In genomic region chr13:32037471-32037870, GRCh38 we compare ENCODE assay signal across 31 cellular contexts. TPM values are rescaled to one million over a fixed set of nuclear protein-coding genes. Genes with fewer than 3 reads are reported as not detected.
DNase-seq lines count a peak whose midpoint lies in the region; ATAC-seq and TF ChIP-seq lines count a peak whose summit lies in the region.
"Had no signal": no experiment of that assay in that cellular context is flagged by ENCODE, and none has a peak within 500 bp of the region (broad histone marks: within the 10 kb centered on the region; RNA-seq: fewer than 3 reads in every experiment).

No MANE protein-coding gene starts in this region.

- H3K27me3 ChIP-seq in SJCRH30 = no peaks in the 10 kb centered on the region
- H3K27me3 ChIP-seq in muscle layer of colon (ENCODE audit: control insufficient read depth in 1 of 2, insufficient read depth in 2 of 2, low read length in 2 of 2) = no peaks in the 10 kb centered on the region
- H3K27me3 ChIP-seq in tibial artery = no peaks in the 10 kb centered on the region
- H3K27me3 ChIP-seq: dorsolateral prefrontal cortex, esophagus squamous epithelium, heart right ventricle, suprapubic skin had no signal

- TF ChIP-seq CTCF in tibial artery (IDR thresholded peaks at IDR 0.05) (no peak), HFFc6 (IDR thresholded peaks at IDR 0.05) (no peak)

- H3K9me3 Mint-ChIP-seq in activated CD4-positive, alpha-beta T cell treated with anti-CD3 and anti-CD28 coated beads, Interleukin-2, amount 10 ng/mL, durations not matched to agents 24 days and 14 days = no peaks in the 10 kb centered on the region
- no peaks in the 10 kb centered on the region for H3K9me3 Mint-ChIP-seq in HFFc6
- H3K9me3 Mint-ChIP-seq: activated CD4-positive, alpha-beta T cell treated with anti-CD3 and anti-CD28 coated beads, Interleukin-2, amount 10 ng/mL, durations not matched to agents 7 days and 5 days had no signal

- H3K27me3 Mint-ChIP-seq in activated CD4-positive, alpha-beta T cell treated with anti-CD3 and anti-CD28 coated beads, Interleukin-2, amount 10 ng/mL, durations not matched to agents 24 days and 14 days = peaks cover 2% of the 10 kb centered on the region
- H3K27me3 Mint-ChIP-seq in HFFc6 (ENCODE audit: insufficient read depth) = no peaks in the 10 kb centered on the region
- H3K27me3 Mint-ChIP-seq: activated CD4-positive, alpha-beta T cell treated with anti-CD3 and anti-CD28 coated beads, Interleukin-2, amount 10 ng/mL, durations not matched to agents 7 days and 5 days had no signal

- H3K4me1 ChIP-seq in SJCRH30 (peaks cover 21% of the 10 kb centered on the region), muscle layer of colon (ENCODE audit: insufficient read depth, low read length) (peaks cover 70% of the 10 kb centered on the region), tibial artery (peaks cover 0 to 99% (median 30%) of the 10 kb centered on the region in 4 donors)

- no peak for DNase-seq in activated CD4-positive, alpha-beta T cell treated with anti-CD3 and anti-CD28 coated beads, Interleukin-2, amount 10 ng/mL, durations not matched to agents 24 days and 14 days
- no peak for DNase-seq in activated CD4-positive, alpha-beta T cell treated with anti-CD3 and anti-CD28 coated beads for 4 hours
- DNase-seq in SJCRH30 = peak in 1 of 2 experiments; percentile 57
- DNase-seq in tibial artery = no peak
- no peak for DNase-seq in HFFc6
- DNase-seq in HPDE6-E6E7 (ENCODE audit: extremely low spot score) = no peak
- DNase-seq: activated CD4-positive, alpha-beta T cell treated with anti-CD3 and anti-CD28 coated beads, Interleukin-2, amount 10 ng/mL, durations not matched to agents 7 days and 5 days; activated CD8-positive, alpha-beta memory T cell treated with anti-CD3 and anti-CD28 coated beads, Interleukin-2, amount 10 ng/mL, durations not matched to agents 7 days and 5 days; activated naive CD4-positive, alpha-beta T cell treated with Interleukin-2 at 50 U/mL for 16 hours; activated T-cell treated with anti-CD3 and anti-CD28 coated beads, Interleukin-2, amount 50 U/mL, for 48 hours; Calu3; dorsolateral prefrontal cortex; esophagus squamous epithelium; foreskin melanocyte; GF-D8; GOT3; heart right ventricle; KBM-7; kidney; left ventricle myocardium superior; mesendoderm; MM.1S; NCI-H2029; NK-92 treated with Interleukin-12 subunit alpha and Interleukin-12 subunit beta, amount 100 ng/mL, for 24 hours; PC-3; T-helper 9 cell; WERI-Rb-1 had no signal

- peak overlapping the region; percentile 75 for H3K4me3 Mint-ChIP-seq in activated CD4-positive, alpha-beta T cell treated with anti-CD3 and anti-CD28 coated beads, Interleukin-2, amount 10 ng/mL, durations not matched to agents 24 days and 14 days
- H3K4me3 Mint-ChIP-seq in HFFc6 = no peak overlapping the region
- H3K4me3 Mint-ChIP-seq: activated CD8-positive, alpha-beta memory T cell treated with anti-CD3 and anti-CD28 coated beads, Interleukin-2, amount 10 ng/mL, durations not matched to agents 7 days and 5 days had no signal

- no peak for ATAC-seq in SK-N-SH treated with all-trans-retinoic acid at 6 μM for 48 hours
- ATAC-seq: activated CD8-positive, alpha-beta memory T cell treated with anti-CD3 and anti-CD28 coated beads, Interleukin-2, amount 10 ng/mL, durations not matched to agents 7 days and 5 days; PC-3 had no signal

- H3K27ac ChIP-seq in SJCRH30 = peak overlapping the region; percentile 28
- H3K27ac ChIP-seq in muscle layer of colon (ENCODE audit: low read depth, low read length) = peak overlapping the region; percentile 82
- H3K27ac ChIP-seq in tibial artery = peak overlapping the region; percentile 36 to 55
- H3K27ac ChIP-seq: esophagus squamous epithelium, skin epidermis, suprapubic skin, WERI-Rb-1 had no signal

- no peaks in the 10 kb centered on the region for H3K9me3 ChIP-seq in SJCRH30 (replicated peaks)
- no peaks in the 10 kb centered on the region for H3K9me3 ChIP-seq in muscle layer of colon (ENCODE audit: low read length)
- no peaks in the 10 kb centered on the region for H3K9me3 ChIP-seq in tibial artery
- H3K9me3 ChIP-seq: esophagus squamous epithelium, heart right ventricle, suprapubic skin had no signal

- peaks cover 53% of the 10 kb centered on the region for H3K4me1 Mint-ChIP-seq in activated CD4-positive, alpha-beta T cell treated with anti-CD3 and anti-CD28 coated beads, Interleukin-2, amount 10 ng/mL, durations not matched to agents 24 days and 14 days
- peaks cover 52% of the 10 kb centered on the region for H3K4me1 Mint-ChIP-seq in HFFc6 (ENCODE audit: low read depth)
- H3K4me1 Mint-ChIP-seq: activated CD8-positive, alpha-beta memory T cell treated with anti-CD3 and anti-CD28 coated beads, Interleukin-2, amount 10 ng/mL, durations not matched to agents 7 days and 5 days had no signal

- intact Hi-C loops in activated CD4-positive, alpha-beta T cell treated with anti-CD3 and anti-CD28 coated beads, Interleukin-2, amount 10 ng/mL, durations not matched to agents 24 days and 14 days (cut with micrococcal nuclease) = loop anchor here (10.0 kb wide), 2 partner anchors 77 to 1507 kb away; no protein-coding TSS in a partner anchor
- intact Hi-C loops in tibial artery (cut with DNase I; ENCODE audit: low total_unique reads) = loop anchor here (10.0 kb wide), 1 partner anchor 77 kb away; no protein-coding TSS in a partner anchor

- H3K9ac ChIP-seq in muscle layer of colon (ENCODE audit: low read length) = no peak overlapping the region

- no peaks in the 10 kb centered on the region for H3K36me3 Mint-ChIP-seq in activated CD4-positive, alpha-beta T cell treated with anti-CD3 and anti-CD28 coated beads, Interleukin-2, amount 10 ng/mL, durations not matched to agents 24 days and 14 days (ENCODE audit: low read depth)
- H3K36me3 Mint-ChIP-seq in HFFc6 (ENCODE audit: low read depth) = no peaks in the 10 kb centered on the region
- H3K36me3 Mint-ChIP-seq: activated CD8-positive, alpha-beta memory T cell treated with anti-CD3 and anti-CD28 coated beads, Interleukin-2, amount 10 ng/mL, durations not matched to agents 7 days and 5 days had no signal

- H3K36me3 ChIP-seq in SJCRH30 = no peaks in the 10 kb centered on the region
- H3K36me3 ChIP-seq in muscle layer of colon (ENCODE audit: insufficient read depth, low read length) = no peaks in the 10 kb centered on the region
- H3K36me3 ChIP-seq in tibial artery = no peaks in the 10 kb centered on the region
- H3K36me3 ChIP-seq: esophagus squamous epithelium, suprapubic skin had no signal

- H3K4me3 ChIP-seq in SJCRH30 = no peak overlapping the region
- H3K4me3 ChIP-seq in muscle layer of colon (ENCODE audit: low read depth in 1 of 2, low read length in 2 of 2) = no peak overlapping the region
- peak overlapping the region; percentile 25 to 26 for H3K4me3 ChIP-seq in tibial artery
- H3K4me3 ChIP-seq: heart right ventricle, skin epidermis, suprapubic skin had no signal

- no peak overlapping the region for H3K27ac Mint-ChIP-seq in activated CD4-positive, alpha-beta T cell treated with anti-CD3 and anti-CD28 coated beads, Interleukin-2, amount 10 ng/mL, durations not matched to agents 24 days and 14 days
- no peak overlapping the region for H3K27ac Mint-ChIP-seq in HFFc6
- H3K27ac Mint-ChIP-seq: activated CD8-positive, alpha-beta memory T cell treated with anti-CD3 and anti-CD28 coated beads, Interleukin-2, amount 10 ng/mL, durations not matched to agents 7 days and 5 days had no signal

TF ChIP-seq in SK-N-SH treated with all-trans-retinoic acid at 6 μM for 48 hours, 23 proteins besides CTCF, POLR2A, EP300 and RAD21 (continues in another document):
- TF ChIP-seq TCF4 (CRISPR knock-in tag; IDR thresholded peaks at IDR 0.05; ENCODE audit: borderline replicate concordance) (no peak), PATZ1 (CRISPR knock-in tag; IDR thresholded peaks at IDR 0.05; ENCODE audit: borderline replicate concordance) (no peak), TSHZ2 (CRISPR knock-in tag; IDR thresholded peaks at IDR 0.05) (no peak)

RNA-seq across cellular contexts. Expression of gene FRY, which starts 5.9 kb away (rescaled TPM):
- total RNA-seq in activated CD4-positive, alpha-beta T cell treated with anti-CD3 and anti-CD28 coated beads, Interleukin-2, amount 10 ng/mL, durations not matched to agents 24 days and 14 days = 1.8 and 2.8 TPM in 2 replicates
- total RNA-seq in SJCRH30 (2014; rRNA removed; shearing (Covaris generic)) = 3.0 and 4.8 TPM in 2 replicates
- 10 to 100 TPM; 12.3 to 19.2 (median 13.8) TPM for total RNA-seq in HFFc6 (2021; fragmentation: NEBNext Ultra II Directional; extraction: Animal tissue kit (Norgen Biotek cat#: 25700))

Comparison
In these comparisons a context has a peak if more than half of its experiments do, and no peak if none do; other contexts are left out.
1. H3K27ac ChIP-seq: peak in every context shown above with its lines; median percentile 82 in muscle layer of colon; 46 in tibial artery; 28 in SJCRH30.
2. H3K4me3 ChIP-seq: peak in tibial artery (2 of 2); none in SJCRH30 (single experiment) and muscle layer of colon (0 of 2).